ENCODE assay signal across 16 cellular contexts in genomic region chr18:10482363-10482984, GRCh38. TPM values are rescaled to one million over a fixed set of nuclear protein-coding genes. Genes with fewer than 3 reads are reported as not detected.
A peak's percentile ranks its signal among the peaks of the same experiment; 100 is the strongest.
DNase-seq lines count a peak whose midpoint lies in the region; ATAC-seq lines count a peak whose summit lies in the region.
"Had no signal": no experiment of that assay in that cellular context is flagged by ENCODE, and none has a peak within 500 bp of the region (broad histone marks: within the 10 kb centered on the region; RNA-seq: fewer than 3 reads in every experiment).

No MANE protein-coding gene starts in this region.

- DNase-seq in naive B cell (no peak), KG1 (lab: John Stamatoyannopoulos, UW) (no peak), NCI-H2196 treated with DMSO at 0.1 percent for 48 hours (lab: John Stamatoyannopoulos, UW; ENCODE audit: unreplicated experiment) (no peak)
- DNase-seq: activated CD4-positive, alpha-beta T cell treated with anti-CD3 and anti-CD28 coated beads, Interleukin-2, amount 50 U/mL, for 1 hour; activated effector memory CD4-positive, alpha-beta T cell treated with Interleukin-2 at 50 U/mL for 16 hours; CD4-positive, CD25-positive, alpha-beta regulatory T cell; GF-D8; NCI-H1694 treated with DMSO at 0.1 percent for 48 hours; PC-3; T-helper 1 cell had no signal

- H3K36me3 Mint-ChIP-seq in naive B cell = no peaks in the 10 kb centered on the region
- H3K36me3 Mint-ChIP-seq: CD4-positive, CD25-positive, alpha-beta regulatory T cell had no signal

- peak overlapping the region; percentile 55 to 90 (median 76) for H3K4me3 Mint-ChIP-seq in naive B cell
- H3K4me3 Mint-ChIP-seq: brain; CD4-positive, CD25-positive, alpha-beta regulatory T cell had no signal

- H3K27ac Mint-ChIP-seq in naive B cell = peak overlapping the region; percentile 64 to 94 (median 87)
- H3K27ac Mint-ChIP-seq: CD4-positive, CD25-positive, alpha-beta regulatory T cell had no signal

- peaks cover 46 to 82% (median 74%) of the 10 kb centered on the region in 3 donors for H3K4me1 Mint-ChIP-seq in naive B cell
- H3K4me1 Mint-ChIP-seq: CD4-positive, CD25-positive, alpha-beta regulatory T cell had no signal

- peak; percentile 4 for ATAC-seq in GM18508 (IDR thresholded peaks at IDR 0.05; ENCODE audit: insufficient read depth, unreplicated experiment)
- peak; percentile 5 for ATAC-seq in GM21619 (IDR thresholded peaks at IDR 0.05; ENCODE audit: unreplicated experiment)
- ATAC-seq in HG03460 (IDR thresholded peaks at IDR 0.05; ENCODE audit: unreplicated experiment) = peak; percentile 3
- peak in 1 of 2 donors; percentile 1 for ATAC-seq in naive B cell (ENCODE audit: low read depth in 2 of 2)
- no peak for ATAC-seq in HG03159 (IDR thresholded peaks at IDR 0.05; ENCODE audit: unreplicated experiment)
- ATAC-seq in esophagus mucosa = no peak
- ATAC-seq: PC-3 had no signal

- no peaks in the 10 kb centered on the region for H3K27me3 Mint-ChIP-seq in naive B cell

- H3K9me3 Mint-ChIP-seq in naive B cell = no peaks in the 10 kb centered on the region
- H3K9me3 Mint-ChIP-seq: brain; CD4-positive, CD25-positive, alpha-beta regulatory T cell had no signal

RNA-seq across cellular contexts. Expression of gene APCDD1, which starts 28.0 kb away (rescaled TPM):
- 1 to 10 TPM in 5 of 6 donors, under 1 TPM in 1; 0.44 to 6.3 (median 2.2) TPM for polyA plus RNA-seq in naive B cell (ENCODE audit: low read depth in 6 of 6)
- total RNA-seq in esophagus mucosa = 42.2 TPM
- total RNA-seq: CD4-positive, CD25-positive, alpha-beta regulatory T cell; PC-3 had no signal
- polyA plus RNA-seq: CD4-positive, CD25-positive, alpha-beta regulatory T cell had no signal

RNA-seq across cellular contexts. Expression of gene NAPG, which starts 43.4 kb away (rescaled TPM):
- 10 to 100 TPM in 5 of 6 donors, 1 to 10 TPM in 1; 9.6 to 16.8 (median 13.7) TPM for polyA plus RNA-seq in naive B cell (ENCODE audit: low read depth in 6 of 6)
- total RNA-seq in esophagus mucosa = 24.4 TPM

Comparison
In these comparisons a context has a peak if more than half of its experiments do, and no peak if none do; other contexts are left out.
1. ATAC-seq: peak in GM18508 (single experiment), GM21619 (single experiment) and HG03460 (single experiment); none in HG03159 (single experiment) and esophagus mucosa (single experiment).